15 cellular contexts compared by ENCODE assay signal in genomic region chr2:172279843-172280242, GRCh38.
"Had no signal": no experiment of that assay in that cellular context is flagged by ENCODE, and none has a peak within 500 bp of the region (broad histone marks: within the 10 kb centered on the region; RNA-seq: fewer than 3 reads in every experiment).

No MANE protein-coding gene starts in this region.

- H3K27ac Mint-ChIP-seq: activated CD4-positive, alpha-beta memory T cell treated with anti-CD3 and anti-CD28 coated beads, Interleukin-2, amount 10 ng/mL, durations not matched to agents 7 days and 5 days; activated naive CD8-positive, alpha-beta T cell treated with anti-CD3 and anti-CD28 coated beads, Interleukin-2, amount 10 ng/mL, durations not matched to agents 7 days and 5 days; activated T-cell treated with anti-CD3 and anti-CD28 coated beads, Interleukin-2, amount 50 U/mL, for 72 hours; memory B cell; nephron progenitor cell; stimulated activated naive CD8-positive, alpha-beta T cell treated with anti-CD3 and anti-CD28 coated beads, Interleukin-15, Interleukin-2, amounts not matched to agents 100 ng/mL and 50 ng/mL, for 24 hours had no signal

- H3K4me1 Mint-ChIP-seq: activated CD4-positive, alpha-beta memory T cell treated with anti-CD3 and anti-CD28 coated beads, Interleukin-2, amount 10 ng/mL, durations not matched to agents 7 days and 5 days had no signal

- DNase-seq: activated CD4-positive, alpha-beta memory T cell treated with anti-CD3 and anti-CD28 coated beads, Interleukin-2, amount 10 ng/mL, durations not matched to agents 7 days and 5 days; activated CD4-positive, alpha-beta T cell treated with anti-CD3 and anti-CD28 coated beads for 1 hour; activated gamma-delta T cell treated with Interleukin-2 at 50 U/mL for 16 hours; activated naive CD8-positive, alpha-beta T cell treated with anti-CD3 and anti-CD28 coated beads, Interleukin-2, amount 10 ng/mL, durations not matched to agents 7 days and 5 days; activated T-cell treated with anti-CD3 and anti-CD28 coated beads, Interleukin-2, amount 50 U/mL, for 72 hours; anterior cingulate cortex; foreskin melanocyte; heart right ventricle; left lung; nephron progenitor cell; stimulated activated CD4-positive, alpha-beta T cell treated with anti-CD3 and anti-CD28 coated beads, Interleukin-4, amount 100 ng/mL, for 24 hours; T-helper 9 cell; upper lobe of left lung had no signal

- H3K27me3 ChIP-seq: left lung, upper lobe of left lung had no signal

- H3K36me3 Mint-ChIP-seq: activated naive CD8-positive, alpha-beta T cell treated with anti-CD3 and anti-CD28 coated beads, Interleukin-2, amount 10 ng/mL, durations not matched to agents 7 days and 5 days had no signal

- ATAC-seq: activated T-cell treated with anti-CD3 and anti-CD28 coated beads, Interleukin-2, amount 50 U/mL, for 72 hours; heart right ventricle; left lung had no signal

- H3K4me3 ChIP-seq: heart right ventricle, left lung, upper lobe of left lung had no signal

- H3K4me3 Mint-ChIP-seq: activated CD4-positive, alpha-beta memory T cell treated with anti-CD3 and anti-CD28 coated beads, Interleukin-2, amount 10 ng/mL, durations not matched to agents 7 days and 5 days; activated naive CD8-positive, alpha-beta T cell treated with anti-CD3 and anti-CD28 coated beads, Interleukin-2, amount 10 ng/mL, durations not matched to agents 7 days and 5 days; activated T-cell treated with anti-CD3 and anti-CD28 coated beads, Interleukin-2, amount 50 U/mL, for 72 hours; memory B cell; nephron progenitor cell; stimulated activated naive CD8-positive, alpha-beta T cell treated with anti-CD3 and anti-CD28 coated beads, Interleukin-15, Interleukin-2, amounts not matched to agents 100 ng/mL and 50 ng/mL, for 24 hours had no signal

- H3K36me3 ChIP-seq: heart right ventricle, left lung, upper lobe of left lung had no signal

- H3K9me3 Mint-ChIP-seq: activated CD4-positive, alpha-beta memory T cell treated with anti-CD3 and anti-CD28 coated beads, Interleukin-2, amount 10 ng/mL, durations not matched to agents 7 days and 5 days had no signal

- H3K27ac ChIP-seq: upper lobe of left lung had no signal
